ENCODE assay signal across 8 cellular contexts in genomic region chr17:5419959-5420653, GRCh38. TPM values are rescaled to one million over a fixed set of nuclear protein-coding genes. Genes with fewer than 3 reads are reported as not detected.
DNase-seq lines count a peak whose midpoint lies in the region; ATAC-seq and TF ChIP-seq lines count a peak whose summit lies in the region.

A gene with protein sequence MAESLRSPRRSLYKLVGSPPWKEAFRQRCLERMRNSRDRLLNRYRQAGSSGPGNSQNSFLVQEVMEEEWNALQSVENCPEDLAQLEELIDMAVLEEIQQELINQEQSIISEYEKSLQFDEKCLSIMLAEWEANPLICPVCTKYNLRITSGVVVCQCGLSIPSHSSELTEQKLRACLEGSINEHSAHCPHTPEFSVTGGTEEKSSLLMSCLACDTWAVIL (plus strand): TSS chr17:5420182. CDS start chr17:5420211, 29 bp downstream.

- ATAC-seq in GM19035 (IDR thresholded peaks at IDR 0.05; ENCODE audit: unreplicated experiment) (peak; percentile 55), HG03342 (IDR thresholded peaks at IDR 0.05; ENCODE audit: unreplicated experiment) (peak; percentile 49)

- peak within 1 kb of the TSS; percentile 89 for H3K4me3 ChIP-seq in lower leg skin (ENCODE audit: low read depth, poor library complexity, severe bottlenecking)

- TF ChIP-seq CTCF in lower leg skin (IDR thresholded peaks at IDR 0.05) = no peak

- no peak for TF ChIP-seq POLR2A in lower leg skin (IDR thresholded peaks at IDR 0.05)

- intact Hi-C loops in lower leg skin (cut with DNase I; ENCODE audit: low total_unique reads) = no loop called here

- 0 to 1% methylated on average over 27 to 41 of the region's 41 CpGs for WGBS in lower leg skin, 2 donors

- DNase-seq in AG20443 (ENCODE audit: low spot score) = peak; percentile 82
- peak; percentile 96 for DNase-seq in NCI-H510A treated with DMSO at 0.1 percent for 48 hours (lab: John Stamatoyannopoulos, UW)
- peak; percentile 80 to 87 for DNase-seq in activated CD4-positive, alpha-beta T cell treated with anti-CD3 and anti-CD28 coated beads for 4 hours
- peak; percentile 89 for DNase-seq in dermis blood vessel endothelial cell
- DNase-seq in lower leg skin (ENCODE audit: low spot score in 2 of 2) = peak; percentile 89 to 97
- DNase-seq in stimulated activated CD4-positive, alpha-beta T cell treated with anti-CD3 and anti-CD28 coated beads, TNF-alpha, amount 100 ng/mL, for 1 hour (ENCODE audit: low read depth in 3 of 3, low spot score in 1 of 3) = peak; percentile 62 to 70 (median 65)

RNA-seq across cellular contexts. Expression of the gene that starts here (rescaled TPM):
- 29.1 and 55.6 TPM in 2 replicates for total RNA-seq in dermis blood vessel endothelial cell
- 10 to 100 TPM; 17.4 to 68.0 (median 41.3) TPM for total RNA-seq in lower leg skin

Comparison
In these comparisons a context has a peak if more than half of its experiments do, and no peak if none do; other contexts are left out.
1. Peak in every context shown above with its lines: DNase-seq, ATAC-seq and H3K4me3 ChIP-seq.